ENCODE assay signal across 8 cellular contexts in the genomic region with DNA sequence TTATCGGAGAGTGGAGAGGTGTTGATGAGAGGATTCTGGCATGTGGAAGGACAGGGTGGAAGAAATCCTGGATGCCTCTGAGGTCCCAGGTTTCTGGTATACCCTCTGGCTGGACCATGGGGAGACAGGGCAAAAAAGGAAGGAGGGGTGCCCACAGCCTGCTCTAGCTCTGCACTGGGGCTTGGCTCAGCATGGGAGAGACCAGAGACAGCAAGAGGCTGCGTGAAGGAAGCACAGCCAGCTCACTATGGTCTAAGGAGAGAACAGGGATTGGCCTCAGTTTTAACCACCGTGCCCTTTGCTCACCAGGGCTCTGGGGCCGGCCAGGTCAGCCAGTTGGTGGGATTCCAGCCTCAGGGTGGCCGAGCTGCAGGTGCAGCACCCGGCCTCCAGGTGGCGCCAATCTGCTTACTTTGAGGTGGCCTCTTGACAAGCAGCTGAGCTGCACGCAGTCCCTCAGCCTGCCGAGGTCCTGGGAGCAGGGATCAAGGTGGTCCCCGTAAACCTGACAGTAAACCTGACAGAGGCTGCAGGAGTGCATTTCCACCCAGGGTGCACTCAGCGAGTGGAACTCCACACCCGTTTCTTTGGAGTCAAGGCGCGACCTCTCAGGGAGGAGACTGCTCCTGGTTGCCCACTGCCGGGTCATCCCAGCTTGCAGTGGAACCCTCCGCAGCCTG. TPM values are rescaled to one million over a fixed set of nuclear protein-coding genes. Genes with fewer than 3 reads are reported as not detected.
A peak's percentile ranks its signal among the peaks of the same experiment; 100 is the strongest.
DNase-seq lines count a peak whose midpoint lies in the region; ATAC-seq and TF ChIP-seq lines count a peak whose summit lies in the region.

No MANE protein-coding gene starts in this region.

- DNase-seq in BJ (ENCODE audit: low read depth) (no peak), NCI-H1092 (lab: John Stamatoyannopoulos, UW) (peak; percentile 58), T-helper 9 cell (peak; percentile 69), amygdala (lab: John Stamatoyannopoulos, UW) (peak in 36 of 56 donors; percentile 5 to 72 (median 25)), hepatic stellate cell (ENCODE audit: low spot score) (peak; percentile 78)

- peak; percentile 96 for TF ChIP-seq CTCF in BJ (IDR thresholded peaks at IDR 0.05; ENCODE audit: insufficient read depth, low read depth, low read length)

- ATAC-seq in GM21423 (IDR thresholded peaks at IDR 0.05; ENCODE audit: unreplicated experiment) (peak; percentile 48), HG03378 (IDR thresholded peaks at IDR 0.05; ENCODE audit: unreplicated experiment) (no peak)

- H3K4me3 ChIP-seq in BJ (ENCODE audit: low read depth, low read length) (no peak overlapping the region), skin epidermis (peak overlapping the region in 4 of 7 experiments; percentile 26 to 50 (median 41))

- no peaks in the 10 kb centered on the region for H3K36me3 ChIP-seq in BJ (ENCODE audit: control insufficient read depth, insufficient read depth, low read length)

- POLR2A ChIA-PET in BJ (lab: Charles Lee), result no interaction called here

- H3K27me3 ChIP-seq in BJ (ENCODE audit: control insufficient read depth, insufficient read depth, low read length), result peaks cover 1% of the 10 kb centered on the region; the same call in 1 of the 2 replicates

- H3K27ac ChIP-seq in skin epidermis, result no peak overlapping the region

- CTCF ChIA-PET in BJ (lab: Yijun Ruan, JAX), result interaction anchor here (0.6 to 11.3 kb wide), 43 partner anchors 8 to 650 kb away, joined by 3 to 375 read pairs (median 6); partner anchors contain the start of genes CENPP and NOL8

RNA-seq across cellular contexts. Expression of gene SPTLC1, which starts 25.0 kb away (rescaled TPM):
- polyA plus RNA-seq in BJ (2011; rRNA removed), result 102 and 120 TPM in 2 replicates
- 40.0 and 59.7 TPM in 2 replicates for polyA minus RNA-seq in BJ (2011; rRNA and poly(A)+ RNA removed)
